In the genomic region with DNA sequence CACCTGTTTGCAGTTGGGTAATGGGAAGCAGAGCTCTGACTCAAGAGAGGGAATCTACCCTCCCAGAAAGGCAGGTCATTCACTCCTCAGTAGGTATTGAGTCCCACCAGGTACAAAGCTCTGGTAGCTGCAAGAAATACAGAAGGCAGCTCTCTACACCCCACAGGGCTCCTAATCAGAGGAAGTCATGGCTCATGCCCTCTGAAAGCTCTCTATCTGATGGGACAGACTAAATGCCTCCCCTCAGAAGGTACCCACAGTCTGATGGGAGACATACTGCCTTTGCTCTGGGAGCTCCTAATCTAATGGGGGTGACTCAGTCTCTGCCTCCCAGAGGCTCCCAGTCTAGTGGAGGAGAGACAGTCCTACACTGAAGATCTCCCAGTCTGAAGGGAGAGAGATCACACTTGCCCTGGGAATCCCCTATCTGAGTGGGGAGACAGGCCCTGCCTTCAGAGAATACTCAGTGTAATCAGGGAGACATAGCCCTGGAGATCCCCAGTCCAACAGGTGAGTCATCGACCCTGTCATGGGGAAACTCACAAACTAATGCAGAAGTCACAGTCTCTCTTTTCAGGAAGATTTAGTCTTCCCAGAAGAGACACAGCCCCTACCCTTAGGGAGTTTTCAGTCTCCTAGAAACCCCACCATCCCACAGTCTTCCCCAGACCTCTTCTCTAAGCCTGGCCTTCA, we compare ENCODE assay signal across 9 cellular contexts. TPM values are rescaled to one million over a fixed set of nuclear protein-coding genes. Genes with fewer than 3 reads are reported as not detected.
DNase-seq lines count a peak whose midpoint lies in the region; ATAC-seq and TF ChIP-seq lines count a peak whose summit lies in the region.
"Had no signal": no experiment of that assay in that cellular context is flagged by ENCODE, and none has a peak within 500 bp of the region (broad histone marks: within the 10 kb centered on the region; RNA-seq: fewer than 3 reads in every experiment).

No MANE protein-coding gene starts in this region.

- no peak overlapping the region for H2AFZ ChIP-seq in SK-N-SH (ENCODE audit: low read depth)

- H3K27ac Mint-ChIP-seq in endothelial cell (ENCODE audit: unreplicated experiment): no peak overlapping the region

- H3K36me3 Mint-ChIP-seq in endothelial cell (ENCODE audit: low read depth, unreplicated experiment): no peaks in the 10 kb centered on the region

- no peaks in the 10 kb centered on the region for H3K9me3 ChIP-seq in SK-N-SH
- no peaks in the 10 kb centered on the region for H3K9me3 ChIP-seq in left ventricle myocardium inferior (replicated peaks)

- no peaks in the 10 kb centered on the region for H3K9me2 ChIP-seq in SK-N-SH

- TF ChIP-seq CTCF in SK-N-SH (IDR thresholded peaks at IDR 0.05): no peak
- no peak for TF ChIP-seq CTCF in endothelial cell (IDR thresholded peaks at IDR 0.05; ENCODE audit: unreplicated experiment)
- TF ChIP-seq CTCF in left ventricle myocardium inferior (IDR thresholded peaks at IDR 0.05; ENCODE audit: borderline replicate concordance): no peak

- no peaks in the 10 kb centered on the region for H3K79me2 ChIP-seq in SK-N-SH (ENCODE audit: insufficient read depth)

- H3K4me1 ChIP-seq in SK-N-SH (ENCODE audit: control insufficient read depth in 1 of 2, insufficient read depth in 2 of 2, low read depth in 1 of 2, low read length in 1 of 2) (peaks cover 0 to 8% of the 10 kb centered on the region in 2 experiments; a peak in 2 of 4 replicates), left ventricle myocardium inferior (peaks cover 7% of the 10 kb centered on the region)

- peaks cover 5 to 82% of the 10 kb centered on the region in 2 experiments for H3K36me3 ChIP-seq in SK-N-SH (replicated peaks in 1 of 2; ENCODE audit: control insufficient read depth in 1 of 2, insufficient read depth in 2 of 2, low read length in 1 of 2)
- no peaks in the 10 kb centered on the region for H3K36me3 ChIP-seq in left ventricle myocardium inferior

- WGBS in SK-N-SH (ENCODE audit: low lambda C conversion rate): no CpG with 5 or more reads among the region's 1 CpG

- no peak for TF ChIP-seq EP300 in SK-N-SH (IDR thresholded peaks at IDR 0.05; ENCODE audit: borderline replicate concordance in 1 of 2, low read depth in 1 of 2, low read length in 1 of 2)

- H3K4me3 ChIP-seq in SK-N-SH (ENCODE audit: low read depth in 2 of 2, low read length in 1 of 2) (no peak overlapping the region), left ventricle myocardium inferior (no peak overlapping the region)

- H3K27ac ChIP-seq in SK-N-SH (ENCODE audit: low read depth in 2 of 2, low read length in 1 of 2): peak overlapping the region in 1 of 2 experiments; percentile 38; a peak in 2 of 4 replicates
- H3K27ac ChIP-seq in left ventricle myocardium inferior (replicated peaks): no peak overlapping the region

- H3K9me3 Mint-ChIP-seq in endothelial cell (ENCODE audit: unreplicated experiment): no peaks in the 10 kb centered on the region

- peaks cover 6% of the 10 kb centered on the region for H3K4me1 Mint-ChIP-seq in endothelial cell (ENCODE audit: unreplicated experiment)

- peaks cover 4% of the 10 kb centered on the region for H3F3A ChIP-seq in SK-N-SH (replicated peaks; ENCODE audit: insufficient read depth)

- H3K27me3 ChIP-seq in SK-N-SH (ENCODE audit: insufficient read depth) (no peaks in the 10 kb centered on the region), left ventricle myocardium inferior (ENCODE audit: low read depth) (no peaks in the 10 kb centered on the region)

- H4K20me1 ChIP-seq in SK-N-SH (ENCODE audit: insufficient read depth): no peaks in the 10 kb centered on the region

- no peak overlapping the region for H3K4me2 ChIP-seq in SK-N-SH

- DNase-seq in SK-N-SH (no peak), renal cortical epithelial cell (ENCODE audit: low read depth) (peak; percentile 83), OCI-M1 (lab: John Stamatoyannopoulos, UW) (no peak), endothelial cell (ENCODE audit: low spot score) (no peak), left ventricle myocardium inferior (no peak), epidermal melanocyte (ENCODE audit: insufficient read length, low spot score) (no peak)

- ATAC-seq in GM18861 (IDR thresholded peaks at IDR 0.05; ENCODE audit: unreplicated experiment) (peak; percentile 79), HG02588 (IDR thresholded peaks at IDR 0.05; ENCODE audit: unreplicated experiment) (peak; percentile 87)

- H3K9ac ChIP-seq in SK-N-SH: no peak overlapping the region

- POLR2A ChIA-PET in SK-N-SH (lab: Yijun Ruan, JAX): interaction anchor here (0.6 kb wide), 1 partner anchor 70 kb away, joined by 3 read pairs; no protein-coding TSS in a partner anchor

- CTCF ChIA-PET in SK-N-SH (lab: Yijun Ruan, JAX): interaction anchor here (0.5 to 6.4 kb wide), 10 partner anchors 14 to 86 kb away, joined by 3 to 35 read pairs (median 6); no protein-coding TSS in a partner anchor

- TF ChIP-seq RAD21 in SK-N-SH (IDR thresholded peaks at IDR 0.05; ENCODE audit: low read length): no peak

- no peaks in the 10 kb centered on the region for H3K27me3 Mint-ChIP-seq in endothelial cell (ENCODE audit: unreplicated experiment)

- H3K4me3 Mint-ChIP-seq in endothelial cell (ENCODE audit: unreplicated experiment): no peak overlapping the region

- intact Hi-C loops in left ventricle myocardium inferior (cut with micrococcal nuclease): no loop called here

TF ChIP-seq in SK-N-SH, 30 proteins besides CTCF, POLR2A, EP300 and RAD21:
- TF ChIP-seq, protein P1, sequence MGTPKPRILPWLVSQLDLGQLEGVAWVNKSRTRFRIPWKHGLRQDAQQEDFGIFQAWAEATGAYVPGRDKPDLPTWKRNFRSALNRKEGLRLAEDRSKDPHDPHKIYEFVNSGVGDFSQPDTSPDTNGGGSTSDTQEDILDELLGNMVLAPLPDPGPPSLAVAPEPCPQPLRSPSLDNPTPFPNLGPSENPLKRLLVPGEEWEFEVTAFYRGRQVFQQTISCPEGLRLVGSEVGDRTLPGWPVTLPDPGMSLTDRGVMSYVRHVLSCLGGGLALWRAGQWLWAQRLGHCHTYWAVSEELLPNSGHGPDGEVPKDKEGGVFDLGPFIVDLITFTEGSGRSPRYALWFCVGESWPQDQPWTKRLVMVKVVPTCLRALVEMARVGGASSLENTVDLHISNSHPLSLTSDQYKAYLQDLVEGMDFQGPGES (IDR thresholded peaks at IDR 0.05; ENCODE audit: low read depth, low read length): no peak
- TF ChIP-seq FOXM1 (IDR thresholded peaks at IDR 0.05; ENCODE audit: low read depth) (no peak), MEF2A (IDR thresholded peaks at IDR 0.05; ENCODE audit: borderline replicate concordance, low read depth) (no peak), TCF12 (IDR thresholded peaks at IDR 0.05) (no peak), JUND (IDR thresholded peaks at IDR 0.05) (peak; percentile 34; the same call in 1 of the 2 replicates), YY1 (IDR thresholded peaks at IDR 0.05; ENCODE audit: low read depth) (no peak), NFIC (IDR thresholded peaks at IDR 0.05; ENCODE audit: borderline replicate concordance) (0 out of 2 replicates have a peak, but pooled peaks have one; percentile 11), RCOR1 (IDR thresholded peaks at IDR 0.05; ENCODE audit: low read length) (no peak), FOSL2 (IDR thresholded peaks at IDR 0.05; ENCODE audit: borderline replicate concordance, low read depth) (peak; percentile 52; the same call in 1 of the 2 replicates), TEAD4 (IDR thresholded peaks at IDR 0.05; ENCODE audit: borderline replicate concordance, insufficient read depth) (no peak)
- TF ChIP-seq, protein P2, sequence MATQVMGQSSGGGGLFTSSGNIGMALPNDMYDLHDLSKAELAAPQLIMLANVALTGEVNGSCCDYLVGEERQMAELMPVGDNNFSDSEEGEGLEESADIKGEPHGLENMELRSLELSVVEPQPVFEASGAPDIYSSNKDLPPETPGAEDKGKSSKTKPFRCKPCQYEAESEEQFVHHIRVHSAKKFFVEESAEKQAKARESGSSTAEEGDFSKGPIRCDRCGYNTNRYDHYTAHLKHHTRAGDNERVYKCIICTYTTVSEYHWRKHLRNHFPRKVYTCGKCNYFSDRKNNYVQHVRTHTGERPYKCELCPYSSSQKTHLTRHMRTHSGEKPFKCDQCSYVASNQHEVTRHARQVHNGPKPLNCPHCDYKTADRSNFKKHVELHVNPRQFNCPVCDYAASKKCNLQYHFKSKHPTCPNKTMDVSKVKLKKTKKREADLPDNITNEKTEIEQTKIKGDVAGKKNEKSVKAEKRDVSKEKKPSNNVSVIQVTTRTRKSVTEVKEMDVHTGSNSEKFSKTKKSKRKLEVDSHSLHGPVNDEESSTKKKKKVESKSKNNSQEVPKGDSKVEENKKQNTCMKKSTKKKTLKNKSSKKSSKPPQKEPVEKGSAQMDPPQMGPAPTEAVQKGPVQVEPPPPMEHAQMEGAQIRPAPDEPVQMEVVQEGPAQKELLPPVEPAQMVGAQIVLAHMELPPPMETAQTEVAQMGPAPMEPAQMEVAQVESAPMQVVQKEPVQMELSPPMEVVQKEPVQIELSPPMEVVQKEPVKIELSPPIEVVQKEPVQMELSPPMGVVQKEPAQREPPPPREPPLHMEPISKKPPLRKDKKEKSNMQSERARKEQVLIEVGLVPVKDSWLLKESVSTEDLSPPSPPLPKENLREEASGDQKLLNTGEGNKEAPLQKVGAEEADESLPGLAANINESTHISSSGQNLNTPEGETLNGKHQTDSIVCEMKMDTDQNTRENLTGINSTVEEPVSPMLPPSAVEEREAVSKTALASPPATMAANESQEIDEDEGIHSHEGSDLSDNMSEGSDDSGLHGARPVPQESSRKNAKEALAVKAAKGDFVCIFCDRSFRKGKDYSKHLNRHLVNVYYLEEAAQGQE (IDR thresholded peaks at IDR 0.05; ENCODE audit: low read depth, low read length): no peak

RNA-seq across cellular contexts. Expression of gene CAMK1G, which starts 23.7 kb away (rescaled TPM):
- 15.1 and 18.5 TPM in 2 replicates for polyA plus RNA-seq in SK-N-SH (2012; rRNA removed)
- polyA plus RNA-seq in SK-N-SH (2012; cell fraction: cytosol; rRNA removed): 9.8 and 12.8 TPM in 2 replicates
- 14.3 and 16.7 TPM in 2 replicates for polyA plus RNA-seq in SK-N-SH (2012; cell fraction: nucleus; rRNA removed)
- total RNA-seq in renal cortical epithelial cell (0.55 TPM in 1 of 2 replicates, not detected in the other), endothelial cell (ENCODE audit: unreplicated experiment) (not detected), left ventricle myocardium inferior (not detected)
- total RNA-seq: NCI-H460 had no signal

RNA-seq across cellular contexts. Expression of gene LAMB3, which starts 45.0 kb away (rescaled TPM):
- 14.1 and 18.0 TPM in 2 replicates for polyA plus RNA-seq in SK-N-SH (2012; rRNA removed)
- polyA plus RNA-seq in SK-N-SH (2012; cell fraction: cytosol; rRNA removed): 7.1 and 13.4 TPM in 2 replicates
- 24.8 and 31.3 TPM in 2 replicates for polyA plus RNA-seq in SK-N-SH (2012; cell fraction: nucleus; rRNA removed)
- total RNA-seq in renal cortical epithelial cell (108 and 433 TPM in 2 replicates), endothelial cell (ENCODE audit: unreplicated experiment) (0.21 TPM), left ventricle myocardium inferior (6.5 TPM)

Comparison
In these comparisons a context has a peak if more than half of its experiments do, and no peak if none do; other contexts are left out.
1. RNA of gene LAMB3, which starts 45.0 kb away (total RNA-seq): 108 to 433 TPM in renal cortical epithelial cell; 6.5 TPM in left ventricle myocardium inferior (single experiment) and 0.21 TPM in endothelial cell (single experiment); every median in the first group is over 10 times any median in the second.